In the genomic region with DNA sequence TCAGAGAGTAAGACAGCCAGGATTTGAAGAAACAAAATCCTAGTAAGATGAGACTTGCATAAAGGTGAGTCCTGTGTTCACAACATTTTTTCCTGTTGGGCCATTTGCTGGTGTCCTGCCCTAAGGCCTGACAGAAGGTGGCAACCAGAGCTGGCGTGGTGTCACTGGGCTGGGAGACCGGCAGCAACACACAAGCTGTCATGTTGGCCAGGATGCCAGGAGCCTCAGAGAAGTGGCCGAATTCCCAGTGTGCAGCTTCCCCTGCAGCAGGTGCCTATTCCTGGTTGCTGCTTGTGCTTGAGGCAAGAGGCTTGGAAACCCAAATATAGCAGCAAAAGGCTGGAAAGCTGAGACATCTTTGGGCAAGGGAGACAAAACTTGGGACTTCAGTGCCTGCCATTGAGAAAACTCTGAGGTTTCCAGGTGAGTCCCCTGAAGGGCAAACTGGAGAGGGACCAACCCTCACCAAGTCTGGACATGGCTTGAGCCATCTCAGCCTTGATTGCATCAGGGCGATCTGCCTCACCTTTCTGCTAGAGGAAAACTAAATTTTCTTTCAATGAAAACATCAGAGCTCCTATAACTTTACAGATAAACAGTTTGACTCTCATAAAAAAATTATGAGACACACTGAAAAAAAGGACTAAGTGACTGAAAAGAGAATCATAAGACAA, we compare ENCODE assay signal across 10 cellular contexts.
"Had no signal": no experiment of that assay in that cellular context is flagged by ENCODE, and none has a peak within 500 bp of the region (broad histone marks: within the 10 kb centered on the region; RNA-seq: fewer than 3 reads in every experiment).

No MANE protein-coding gene starts in this region.

- DNase-seq: activated CD4-positive, alpha-beta T cell treated with anti-CD3 and anti-CD28 coated beads for 36 hours; activated CD8-positive, alpha-beta T cell treated with anti-CD3 and anti-CD28 coated beads for 36 hours; activated naive CD4-positive, alpha-beta T cell treated with anti-CD3 and anti-CD28 coated beads, Interleukin-2, amount 10 ng/mL, durations not matched to agents 7 days and 5 days; central memory CD4-positive, alpha-beta T cell; small intestine; trophoblast cell; WERI-Rb-1 had no signal

- H3K27me3 ChIP-seq: dorsolateral prefrontal cortex had no signal

- H3K27ac ChIP-seq: SK-N-MC, WERI-Rb-1 had no signal

- ATAC-seq: activated CD4-positive, alpha-beta T cell treated with anti-CD3 and anti-CD28 coated beads for 36 hours; activated CD8-positive, alpha-beta T cell treated with anti-CD3 and anti-CD28 coated beads for 36 hours; T-cell had no signal

- H3K4me3 ChIP-seq: dorsolateral prefrontal cortex, SK-N-MC had no signal
